Comparison of ENCODE assay signal across 16 cellular contexts in the genomic region with DNA sequence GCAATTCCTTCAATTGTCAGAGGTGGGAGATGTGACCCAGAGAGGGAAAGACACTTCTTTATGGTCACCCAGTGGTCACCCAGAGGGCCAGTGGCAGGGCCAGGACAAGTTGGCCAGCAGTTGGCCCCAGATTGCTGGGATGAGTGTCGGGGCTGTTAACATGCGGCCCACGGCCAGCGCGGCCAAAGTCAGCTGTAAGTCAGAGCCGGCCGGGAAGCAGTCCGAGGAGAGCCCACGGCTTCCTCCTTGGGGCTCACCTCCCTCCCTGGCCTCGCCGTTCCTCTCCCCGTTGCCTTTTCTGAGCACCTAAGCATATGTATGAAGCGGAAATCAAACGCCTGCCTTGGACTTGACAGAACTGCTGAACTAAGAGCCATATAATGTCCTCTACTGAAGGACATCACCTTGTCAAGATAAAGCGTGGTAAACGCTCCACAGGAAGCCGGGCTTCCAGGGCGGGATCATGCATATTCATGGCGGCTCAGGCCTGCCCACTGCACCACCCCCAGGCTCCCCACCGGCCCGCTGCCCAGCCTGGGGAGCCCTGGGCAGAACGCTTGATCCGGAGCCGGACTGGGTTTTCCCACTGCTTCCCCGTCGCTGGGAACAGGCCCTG.
DNase-seq lines count a peak whose midpoint lies in the region; ATAC-seq and TF ChIP-seq lines count a peak whose summit lies in the region.
"Had no signal": no experiment of that assay in that cellular context is flagged by ENCODE, and none has a peak within 500 bp of the region (broad histone marks: within the 10 kb centered on the region; RNA-seq: fewer than 3 reads in every experiment).

No MANE protein-coding gene starts in this region.

- H3K4me3 Mint-ChIP-seq in nephron, result peak overlapping the region in 2 of 3 experiments; percentile 4 to 8
- H3K4me3 Mint-ChIP-seq: activated T-helper 1 cell treated with anti-CD3 and anti-CD28 coated beads, Interleukin-12 subunit alpha, Interleukin-12 subunit beta, Interleukin-2, Interleukin-4 antibody, amounts not matched to agents 30 ng/mL and 10 ng/mL and 1 ng/mL, durations not matched to agents 14 hours and 24 hours and 36 hours had no signal

- TF ChIP-seq EP300 in upper lobe of left lung (IDR thresholded peaks at IDR 0.05), result no peak

- TF ChIP-seq POLR2A in upper lobe of left lung (IDR thresholded peaks at IDR 0.05), result no peak

- H2AFZ ChIP-seq in hepatocyte, result peak overlapping the region; percentile 11

- H3K27me3 ChIP-seq in NT2/D1 (ENCODE audit: insufficient read depth, insufficient read length) (peaks cover 4% of the 10 kb centered on the region), hepatocyte (peaks cover 27% of the 10 kb centered on the region), upper lobe of left lung (no peaks in the 10 kb centered on the region)
- H3K27me3 ChIP-seq: BLaER1, testis had no signal

- H3K9ac ChIP-seq in NT2/D1 (ENCODE audit: insufficient read length, low read depth), result peak overlapping the region; percentile 78
- H3K9ac ChIP-seq: BLaER1 had no signal

- WGBS in hepatocyte (ENCODE audit: low lambda C conversion rate, missing lambda C conversion rate), result 23% methylated on average over 25 of the region's 26 CpGs
- 21 to 34% methylated on average over 15 to 23 of the region's 26 CpGs for WGBS in upper lobe of left lung, 2 donors

- H3K79me2 ChIP-seq in hepatocyte, result no peaks in the 10 kb centered on the region

- H3K27ac ChIP-seq in hepatocyte (no peak overlapping the region), upper lobe of left lung (no peak overlapping the region)
- H3K27ac ChIP-seq: BLaER1, testis had no signal

- H3K9me3 ChIP-seq in NT2/D1 (ENCODE audit: insufficient read depth, low read length) (peaks cover 1% of the 10 kb centered on the region; the same call in 1 of the 2 replicates), hepatocyte (ENCODE audit: low read depth) (no peaks in the 10 kb centered on the region), upper lobe of left lung (no peaks in the 10 kb centered on the region)
- H3K9me3 ChIP-seq: BLaER1, testis had no signal

- H3K36me3 Mint-ChIP-seq in nephron (ENCODE audit: low read depth), result no peaks in the 10 kb centered on the region

- peak overlapping the region in 2 of 3 experiments; percentile 14 to 60 for H3K27ac Mint-ChIP-seq in nephron
- H3K27ac Mint-ChIP-seq: activated T-helper 1 cell treated with anti-CD3 and anti-CD28 coated beads, Interleukin-12 subunit alpha, Interleukin-12 subunit beta, Interleukin-2, Interleukin-4 antibody, amounts not matched to agents 30 ng/mL and 10 ng/mL and 1 ng/mL, durations not matched to agents 14 hours and 24 hours and 36 hours had no signal

- peaks cover 49% of the 10 kb centered on the region for H3K27me3 Mint-ChIP-seq in nephron (ENCODE audit: low read depth)

- peak overlapping the region; percentile 66 for H3K4me2 ChIP-seq in hepatocyte
- H3K4me2 ChIP-seq: BLaER1 had no signal

- peaks cover 21% of the 10 kb centered on the region for H3K4me1 Mint-ChIP-seq in nephron

- H3K4me1 ChIP-seq in NT2/D1 (ENCODE audit: insufficient read depth, insufficient read length) (peaks cover 12% of the 10 kb centered on the region), hepatocyte (ENCODE audit: insufficient read depth) (peaks cover 3% of the 10 kb centered on the region), upper lobe of left lung (peaks cover 0 to 8% (median 2%) of the 10 kb centered on the region in 4 donors)
- H3K4me1 ChIP-seq: testis had no signal

- no peaks in the 10 kb centered on the region for H3K9me2 ChIP-seq in hepatocyte (replicated peaks; ENCODE audit: insufficient read depth)

- H3K36me3 ChIP-seq in NT2/D1 (ENCODE audit: insufficient read depth, insufficient read length, low read length) (no peaks in the 10 kb centered on the region), hepatocyte (replicated peaks; ENCODE audit: insufficient read depth, low read depth) (no peaks in the 10 kb centered on the region), upper lobe of left lung (no peaks in the 10 kb centered on the region)
- H3K36me3 ChIP-seq: BLaER1 had no signal

- no peak for DNase-seq in NT2/D1 (ENCODE audit: low read depth, low spot score)
- DNase-seq in hepatocyte (ENCODE audit: low spot score), result no peak
- DNase-seq in upper lobe of left lung, result no peak
- DNase-seq in activated CD8-positive, alpha-beta memory T cell treated with anti-CD3 and anti-CD28 coated beads for 24 hours, result no peak
- DNase-seq in activated CD8-positive, alpha-beta memory T cell treated with anti-CD3 and anti-CD28 coated beads, Interleukin-2, amount 50 U/mL, for 48 hours, result no peak
- no peak for DNase-seq in SK-N-DZ (ENCODE audit: low spot score)
- DNase-seq: DMS79; MV-4-11; SHP77; stimulated activated CD4-positive, alpha-beta T cell treated with anti-CD3 and anti-CD28 coated beads, Interleukin-15, amount 100 ng/mL, for 24 hours; T-helper 9 cell; testis had no signal

- ATAC-seq in upper lobe of left lung (ENCODE audit: low FRiP score in 2 of 2), result peak; percentile 35 to 57

- H3K4me3 ChIP-seq in NT2/D1 (ENCODE audit: insufficient read length, low read depth), result peak overlapping the region; percentile 31
- H3K4me3 ChIP-seq in hepatocyte, result no peak overlapping the region
- H3K4me3 ChIP-seq in upper lobe of left lung, result peak overlapping the region in 1 of 4 donors; percentile 10
- H3K4me3 ChIP-seq: BLaER1, lung had no signal

- no peaks in the 10 kb centered on the region for H4K20me1 ChIP-seq in hepatocyte (ENCODE audit: insufficient read depth, poor library complexity, severe bottlenecking)
- H4K20me1 ChIP-seq: BLaER1 had no signal

- no peaks in the 10 kb centered on the region for H3K9me3 Mint-ChIP-seq in nephron
- H3K9me3 Mint-ChIP-seq: activated T-helper 1 cell treated with anti-CD3 and anti-CD28 coated beads, Interleukin-12 subunit alpha, Interleukin-12 subunit beta, Interleukin-2, Interleukin-4 antibody, amounts not matched to agents 30 ng/mL and 10 ng/mL and 1 ng/mL, durations not matched to agents 14 hours and 24 hours and 36 hours had no signal

- TF ChIP-seq CTCF in hepatocyte (IDR thresholded peaks at IDR 0.05; ENCODE audit: poor library complexity) (no peak), nephron (IDR thresholded peaks at IDR 0.05; ENCODE audit: unreplicated experiment in 3 of 3) (no peak), upper lobe of left lung (IDR thresholded peaks at IDR 0.05) (no peak)
